ENCODE assay signal across 1 cellular context in genomic region chr13:28329395-28330158, GRCh38.
A peak's percentile ranks its signal among the peaks of the same experiment; 100 is the strongest.
TF ChIP-seq lines count a peak whose summit lies in the region.

No MANE protein-coding gene starts in this region.

TF ChIP-seq in IMR-90, 13 proteins besides CTCF, POLR2A, EP300 and RAD21 (continued from another document):
- TF ChIP-seq USF2 (IDR thresholded peaks at IDR 0.05; ENCODE audit: low read depth, low read length) (no peak), CEBPB (IDR thresholded peaks at IDR 0.05; ENCODE audit: low read depth, low read length) (peak; percentile 94)
